ENCODE assay signal across 6 cellular contexts in genomic region chr15:60221356-60221755, GRCh38.
"Had no signal": no experiment of that assay in that cellular context is flagged by ENCODE, and none has a peak within 500 bp of the region (broad histone marks: within the 10 kb centered on the region; RNA-seq: fewer than 3 reads in every experiment).

No MANE protein-coding gene starts in this region.

- H3K4me3 ChIP-seq: K562 had no signal

- H3K27ac ChIP-seq: HL-60 had no signal

- ATAC-seq: HepG2, K562 had no signal

- DNase-seq: IMR-90, KBM-7, KG1 had no signal
